Comparison of ENCODE assay signal across 8 cellular contexts in the genomic region with DNA sequence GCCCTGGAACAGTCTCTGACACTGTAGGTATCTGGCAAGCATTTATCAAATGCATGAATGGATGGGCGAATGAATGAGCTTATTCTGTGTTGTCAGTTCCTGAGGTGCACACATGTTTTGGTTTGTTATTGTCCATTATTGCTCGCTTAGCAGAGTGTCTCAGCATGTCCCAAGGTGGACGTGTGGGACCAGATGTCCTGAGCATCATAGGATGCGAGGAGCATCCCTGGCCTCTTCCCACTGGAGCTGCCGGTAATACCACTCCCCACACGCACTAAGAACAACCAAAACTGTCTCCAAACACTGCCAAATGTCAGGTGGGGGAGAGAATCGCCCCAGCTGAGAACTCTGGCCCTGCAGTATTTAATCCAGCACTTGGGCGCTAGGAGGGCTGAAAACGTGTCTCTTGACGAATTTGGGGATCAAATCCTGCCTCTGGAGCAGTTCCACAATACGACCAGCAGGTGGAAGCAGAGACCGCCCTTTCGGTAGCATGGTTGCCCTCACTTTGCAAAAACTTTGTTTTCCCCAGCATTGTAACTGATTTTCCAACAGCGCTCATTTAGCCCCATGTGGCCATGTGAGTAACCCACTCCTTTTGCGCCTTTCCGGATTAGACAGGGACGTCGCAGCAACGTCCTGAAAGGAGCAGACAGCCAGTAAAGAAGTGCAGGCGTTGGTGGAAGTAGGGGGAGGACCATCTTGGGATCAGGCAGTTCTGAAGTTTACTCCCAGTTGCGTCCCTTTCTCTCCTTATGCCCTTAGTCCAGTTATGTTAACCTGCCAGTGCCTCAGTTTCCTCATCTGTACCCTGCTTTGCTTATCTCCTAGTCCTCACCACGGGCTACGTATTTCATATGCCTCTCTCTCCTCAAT. TPM values are rescaled to one million over a fixed set of nuclear protein-coding genes. Genes with fewer than 3 reads are reported as not detected.
DNase-seq lines count a peak whose midpoint lies in the region; ATAC-seq, FAIRE-seq and TF ChIP-seq lines count a peak whose summit lies in the region.

No MANE protein-coding gene starts in this region.

- H3K4me3 Mint-ChIP-seq in nephron progenitor cell = no peak overlapping the region

- DNase-seq in DMS153 treated with DMSO at 0.1 percent for 48 hours (lab: John Stamatoyannopoulos, UW; ENCODE audit: unreplicated experiment) (peak; percentile 85), HTR-8/SVneo (ENCODE audit: insufficient read length, low spot score) (peak; percentile 75), OCI-LY7 (ENCODE audit: low spot score) (peak; percentile 91), esophagus squamous epithelium (lab: John Stamatoyannopoulos, UW) (peak; percentile 14), nephron progenitor cell (peak; percentile 79)
- peak; percentile 84 for DNase-seq in activated CD8-positive, alpha-beta memory T cell treated with anti-CD3 and anti-CD28 coated beads, Interleukin-2, amount 50 U/mL, for 48 hours
- peak; percentile 73 for DNase-seq in stimulated activated naive CD8-positive, alpha-beta T cell treated with anti-CD3 and anti-CD28 coated beads, Interleukin-15, Interleukin-2, amounts not matched to agents 100 U/mL and 50 U/mL, for 24 hours

- FAIRE-seq in HTR-8/SVneo (lab: Jason Lieb, UNC) = no peak

- peaks cover 16% of the 10 kb centered on the region; the same call in 1 of the 2 replicates for H3K9me3 ChIP-seq in OCI-LY7 (ENCODE audit: low read length)
- H3K9me3 ChIP-seq in esophagus squamous epithelium = no peaks in the 10 kb centered on the region

- H3K4me3 ChIP-seq in OCI-LY7 (ENCODE audit: low read depth, low read length, poor library complexity, severe bottlenecking) (no peak overlapping the region), esophagus squamous epithelium (no peak overlapping the region)

- no peaks in the 10 kb centered on the region for H4K20me1 ChIP-seq in OCI-LY7 (ENCODE audit: insufficient read depth, low read length)

- H3K27ac Mint-ChIP-seq in nephron progenitor cell = peak overlapping the region; percentile 43

- H3K36me3 Mint-ChIP-seq in nephron progenitor cell (ENCODE audit: low read depth) = no peaks in the 10 kb centered on the region

- intact Hi-C loops in OCI-LY7 (cut with micrococcal nuclease; ENCODE audit: unreplicated experiment) = loop anchor here (1.0 to 2.0 kb wide), 5 partner anchors 87 to 568 kb away; no protein-coding TSS in a partner anchor
- intact Hi-C loops in esophagus squamous epithelium (cut with DNase I) = loop anchor here (5.0 kb wide), 2 partner anchors 90 to 315 kb away; partner anchors contain the start of gene LITAFD

- H3K4me2 ChIP-seq in OCI-LY7 (ENCODE audit: low read length) = no peak overlapping the region

- no peak for TF ChIP-seq POLR2A in esophagus squamous epithelium (IDR thresholded peaks at IDR 0.05)

- H3K27me3 Mint-ChIP-seq in nephron progenitor cell (ENCODE audit: low read depth, poor library complexity) = peaks cover 7% of the 10 kb centered on the region

- TF ChIP-seq CTCF in OCI-LY7 (conservative IDR thresholded peaks at IDR 0.05; ENCODE audit: low read length) (peak; percentile 99), esophagus squamous epithelium (IDR thresholded peaks at IDR 0.05) (peak; percentile 95 to 99 (median 98)), nephron progenitor cell (IDR thresholded peaks at IDR 0.05) (peak; percentile 99)

- H3K79me2 ChIP-seq in OCI-LY7 (ENCODE audit: insufficient read depth, low read depth, low read length) = no peaks in the 10 kb centered on the region

- peaks cover 0 to 41% (median 0%) of the 10 kb centered on the region in 4 donors for H3K27me3 ChIP-seq in esophagus squamous epithelium

- H3K4me1 ChIP-seq in OCI-LY7 (ENCODE audit: insufficient read depth, low read length, poor library complexity, severe bottlenecking) = no peaks in the 10 kb centered on the region
- H3K4me1 ChIP-seq in esophagus squamous epithelium = peaks cover 0 to 15% (median 0%) of the 10 kb centered on the region in 3 donors

- peaks cover 18% of the 10 kb centered on the region for H3K4me1 Mint-ChIP-seq in nephron progenitor cell

- POLR2A ChIA-PET in OCI-LY7 (lab: Charles Lee) = no interaction called here

- no peaks in the 10 kb centered on the region for H3K9me2 ChIP-seq in OCI-LY7 (ENCODE audit: insufficient read depth, low read length)

- CTCF ChIA-PET in OCI-LY7 (lab: Charles Lee; ENCODE audit: unreplicated experiment) = no interaction called here

- no peak overlapping the region for H2AFZ ChIP-seq in OCI-LY7 (ENCODE audit: low read length)

- H3K36me3 ChIP-seq in OCI-LY7 (ENCODE audit: insufficient read depth, low read length) = no peaks in the 10 kb centered on the region
- H3K36me3 ChIP-seq in esophagus squamous epithelium = no peaks in the 10 kb centered on the region

- no peaks in the 10 kb centered on the region for H3K9me3 Mint-ChIP-seq in nephron progenitor cell

- 13 to 21% methylated on average over 19 to 20 of the region's 23 CpGs for WGBS in esophagus squamous epithelium, 2 donors

- peak; percentile 79 for ATAC-seq in GM21447 (IDR thresholded peaks at IDR 0.05; ENCODE audit: unreplicated experiment)
- peak; percentile 95 for ATAC-seq in stimulated activated naive CD8-positive, alpha-beta T cell treated with anti-CD3 and anti-CD28 coated beads, Interleukin-15, Interleukin-2, amounts not matched to agents 100 U/mL and 50 U/mL, for 24 hours

- no peak overlapping the region for H3K27ac ChIP-seq in OCI-LY7 (ENCODE audit: low read depth, low read length, poor library complexity, severe bottlenecking)
- H3K27ac ChIP-seq in esophagus squamous epithelium = no peak overlapping the region

- BruUV-seq in OCI-LY7 (replicated peaks; lab: Mats Ljungman, UMichigan) = no TSS peak

RNA-seq across cellular contexts. Expression of gene TMEM114, which starts 22.7 kb away (rescaled TPM):
- total RNA-seq in OCI-LY7 (2014; rRNA removed; shearing (Covaris generic)) = not detected in 2 replicates
- not detected in 2 replicates for total RNA-seq in OCI-LY7 (2022)
- total RNA-seq in esophagus squamous epithelium = not detected

RNA-seq across cellular contexts. Expression of gene METTL22, which starts 53.9 kb away (rescaled TPM):
- total RNA-seq in OCI-LY7 (2014; rRNA removed; shearing (Covaris generic)) = 17.7 and 22.4 TPM in 2 replicates
- total RNA-seq in OCI-LY7 (2022) (55.0 and 55.2 TPM in 2 replicates), esophagus squamous epithelium (10 to 100 TPM in 3 of 4 donors, 1 to 10 TPM in 1; 4.9 to 28.4 (median 13.0) TPM)

Comparison
In these comparisons a context has a peak if more than half of its experiments do, and no peak if none do; other contexts are left out.
1. DNase-seq: peak in every context shown above with its lines; median percentile 91 in OCI-LY7; 85 in DMS153 treated with DMSO at 0.1 percent for 48 hours; 84 in activated CD8-positive, alpha-beta memory T cell treated with anti-CD3 and anti-CD28 coated beads, Interleukin-2, amount 50 U/mL, for 48 hours; 79 in nephron progenitor cell; 75 in HTR-8/SVneo; 73 in stimulated activated naive CD8-positive, alpha-beta T cell treated with anti-CD3 and anti-CD28 coated beads, Interleukin-15, Interleukin-2, amounts not matched to agents 100 U/mL and 50 U/mL, for 24 hours; 14 in esophagus squamous epithelium.